In genomic region chr6:1604991-1605821, GRCh38 we compare ENCODE assay signal across 8 cellular contexts. TPM values are rescaled to one million over a fixed set of nuclear protein-coding genes. Genes with fewer than 3 reads are reported as not detected.
DNase-seq lines count a peak whose midpoint lies in the region; ATAC-seq and TF ChIP-seq lines count a peak whose summit lies in the region.

No MANE protein-coding gene starts in this region.

- H3K27me3 Mint-ChIP-seq in activated naive CD4-positive, alpha-beta T cell treated with anti-CD3 and anti-CD28 coated beads for 36 hours (ENCODE audit: low read depth), result peaks cover 70% of the 10 kb centered on the region
- H3K27me3 Mint-ChIP-seq in chondrocyte (ENCODE audit: low read depth) (peaks cover 1% of the 10 kb centered on the region), memory B cell (peaks cover 39% of the 10 kb centered on the region)

- TF ChIP-seq CTCF in chondrocyte (IDR thresholded peaks at IDR 0.05), result no peak
- no peak for TF ChIP-seq CTCF in tibial artery (IDR thresholded peaks at IDR 0.05)

- no peaks in the 10 kb centered on the region for H3K9me3 Mint-ChIP-seq in activated naive CD4-positive, alpha-beta T cell treated with anti-CD3 and anti-CD28 coated beads for 36 hours
- H3K9me3 Mint-ChIP-seq in chondrocyte (ENCODE audit: low read depth) (no peaks in the 10 kb centered on the region), memory B cell (peaks cover 2% of the 10 kb centered on the region)

- peak overlapping the region; percentile 70 to 91 for H3K4me3 ChIP-seq in tibial artery

- no peaks in the 10 kb centered on the region for H3K9me3 ChIP-seq in tibial artery

- intact Hi-C loops in activated naive CD4-positive, alpha-beta T cell treated with anti-CD3 and anti-CD28 coated beads for 36 hours (cut with micrococcal nuclease), result loop anchor here (1.0 to 2.0 kb wide), 5 partner anchors 432 to 844 kb away; no protein-coding TSS in a partner anchor
- intact Hi-C loops in tibial artery (cut with DNase I; ENCODE audit: low total_unique reads), result loop anchor here (2.0 to 10.0 kb wide), 5 partner anchors 430 to 1027 kb away; no protein-coding TSS in a partner anchor

- H3K27me3 ChIP-seq in tibial artery, result no peaks in the 10 kb centered on the region

- H3K4me1 ChIP-seq in tibial artery, result peaks cover 4 to 21% (median 15%) of the 10 kb centered on the region in 4 donors

- peaks cover 36% of the 10 kb centered on the region for H3K4me1 Mint-ChIP-seq in activated naive CD4-positive, alpha-beta T cell treated with anti-CD3 and anti-CD28 coated beads for 36 hours (ENCODE audit: low read depth)
- H3K4me1 Mint-ChIP-seq in chondrocyte (ENCODE audit: low read depth) (peaks cover 36% of the 10 kb centered on the region), memory B cell (peaks cover 20% of the 10 kb centered on the region)

- no peak for DNase-seq in activated naive CD4-positive, alpha-beta T cell treated with anti-CD3 and anti-CD28 coated beads for 36 hours
- no peak for DNase-seq in activated naive CD4-positive, alpha-beta T cell treated with anti-CD3 and anti-CD28 coated beads, Interleukin-2, amount 50 U/mL, for 16 hours
- DNase-seq in chondrocyte (ENCODE audit: low spot score) (no peak), memory B cell (ENCODE audit: low spot score in 2 of 2) (peak; percentile 30 to 58), tibial artery (peak in 1 of 2 donors; percentile 75), cortex of kidney (lab: John Stamatoyannopoulos, UW) (no peak)
- DNase-seq in stimulated activated CD4-positive, alpha-beta T cell treated with anti-CD3 and anti-CD28 coated beads, Interleukin-4, amount 100 ng/mL, for 1 hour, result no peak

- H3K36me3 Mint-ChIP-seq in activated naive CD4-positive, alpha-beta T cell treated with anti-CD3 and anti-CD28 coated beads for 36 hours (ENCODE audit: low read depth), result no peaks in the 10 kb centered on the region
- H3K36me3 Mint-ChIP-seq in chondrocyte (ENCODE audit: low read depth) (no peaks in the 10 kb centered on the region), memory B cell (no peaks in the 10 kb centered on the region)

- no peak overlapping the region for H3K27ac Mint-ChIP-seq in activated naive CD4-positive, alpha-beta T cell treated with anti-CD3 and anti-CD28 coated beads for 36 hours
- H3K27ac Mint-ChIP-seq in chondrocyte (ENCODE audit: unreplicated experiment), result no peak overlapping the region
- peak overlapping the region; percentile 12 for H3K27ac Mint-ChIP-seq in memory B cell

- H3K4me3 Mint-ChIP-seq in activated naive CD4-positive, alpha-beta T cell treated with anti-CD3 and anti-CD28 coated beads for 36 hours, result peak overlapping the region; percentile 1
- peak overlapping the region; percentile 39 for H3K4me3 Mint-ChIP-seq in chondrocyte (ENCODE audit: unreplicated experiment)
- peak overlapping the region; percentile 62 for H3K4me3 Mint-ChIP-seq in memory B cell

- no peak for ATAC-seq in memory B cell (ENCODE audit: low read depth)
- no peak for ATAC-seq in HG03159 (IDR thresholded peaks at IDR 0.05; ENCODE audit: unreplicated experiment)

- CTCF ChIA-PET in activated naive CD4-positive, alpha-beta T cell treated with anti-CD3 and anti-CD28 coated beads for 36 hours (lab: Charles Lee), result interaction anchor here (0.6 to 2.8 kb wide), 5 partner anchors 14 to 749 kb away, joined by 3 to 11 read pairs (median 4); no protein-coding TSS in a partner anchor

- no peaks in the 10 kb centered on the region for H3K36me3 ChIP-seq in tibial artery

- peak overlapping the region; percentile 89 to 98 for H3K27ac ChIP-seq in tibial artery

RNA-seq across cellular contexts. Expression of gene FOXC1, which starts 4.5 kb away (rescaled TPM):
- not detected for total RNA-seq in activated naive CD4-positive, alpha-beta T cell treated with anti-CD3 and anti-CD28 coated beads for 36 hours
- total RNA-seq in chondrocyte, result 84.2 to 125 TPM (median 84.4 TPM) in 3 replicates

Comparison
In these comparisons a context has a peak if more than half of its experiments do, and no peak if none do; other contexts are left out.
1. DNase-seq: peak in memory B cell (2 of 2); none in activated naive CD4-positive, alpha-beta T cell treated with anti-CD3 and anti-CD28 coated beads for 36 hours (single experiment), activated naive CD4-positive, alpha-beta T cell treated with anti-CD3 and anti-CD28 coated beads, Interleukin-2, amount 50 U/mL, for 16 hours (single experiment), chondrocyte (single experiment), stimulated activated CD4-positive, alpha-beta T cell treated with anti-CD3 and anti-CD28 coated beads, Interleukin-4, amount 100 ng/mL, for 1 hour (single experiment) and cortex of kidney (single experiment).
2. H3K4me3 Mint-ChIP-seq: peak in every context shown above with its lines; median percentile 62 in memory B cell; 39 in chondrocyte; 1 in activated naive CD4-positive, alpha-beta T cell treated with anti-CD3 and anti-CD28 coated beads for 36 hours.
3. RNA of gene FOXC1, which starts 4.5 kb away (total RNA-seq): 84.2 to 125 TPM in chondrocyte; not detected in activated naive CD4-positive, alpha-beta T cell treated with anti-CD3 and anti-CD28 coated beads for 36 hours; every median in the first group is over 10 times any median in the second.